20 cellular contexts compared by ENCODE assay signal in the genomic region with DNA sequence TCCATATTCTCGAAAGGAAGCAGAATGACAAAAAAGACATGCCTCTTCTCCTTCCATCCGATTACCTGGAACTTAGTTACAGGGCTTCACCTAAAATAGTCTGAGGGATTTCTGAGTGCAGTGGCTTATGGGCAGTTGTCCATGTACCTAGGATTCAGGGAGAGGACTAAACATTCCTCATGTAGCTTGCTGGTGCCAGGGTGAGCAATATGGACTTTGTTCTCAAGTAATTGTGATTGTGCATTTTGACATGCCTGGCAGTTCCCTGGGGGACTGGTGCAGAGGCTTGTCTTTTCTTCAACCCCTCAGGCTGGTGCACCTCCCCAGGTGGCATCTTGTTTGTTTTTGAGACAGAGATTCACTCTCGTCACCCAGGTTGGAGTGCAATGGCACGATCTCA. TPM values are rescaled to one million over a fixed set of nuclear protein-coding genes. Genes with fewer than 3 reads are reported as not detected.
DNase-seq lines count a peak whose midpoint lies in the region; ATAC-seq and TF ChIP-seq lines count a peak whose summit lies in the region.
"Had no signal": no experiment of that assay in that cellular context is flagged by ENCODE, and none has a peak within 500 bp of the region (broad histone marks: within the 10 kb centered on the region; RNA-seq: fewer than 3 reads in every experiment).

No MANE protein-coding gene starts in this region.

- H3K9ac ChIP-seq in BLaER1, result no peak overlapping the region

- H3K36me3 ChIP-seq in BLaER1, result no peaks in the 10 kb centered on the region

- peak; percentile 84 for ATAC-seq in left colon
- ATAC-seq in CD4-positive, alpha-beta T cell (ENCODE audit: poor library complexity), result no peak
- ATAC-seq: K562 had no signal

- H3K9me3 Mint-ChIP-seq in CD4-positive, alpha-beta T cell, result no peaks in the 10 kb centered on the region
- H3K9me3 Mint-ChIP-seq: CD8-positive, alpha-beta memory T cell had no signal

- no peak overlapping the region for H3K4me3 Mint-ChIP-seq in CD4-positive, alpha-beta T cell

- no peaks in the 10 kb centered on the region for H4K20me1 ChIP-seq in BLaER1

- peaks cover 16% of the 10 kb centered on the region for H3K27me3 Mint-ChIP-seq in CD4-positive, alpha-beta T cell

- H3K9me3 ChIP-seq in BLaER1, result no peaks in the 10 kb centered on the region; the same call in 1 of the 2 replicates
- H3K9me3 ChIP-seq in CD4-positive, alpha-beta T cell (ENCODE audit: control insufficient read depth, low read length), result no peaks in the 10 kb centered on the region

- no peak overlapping the region for H3K27ac Mint-ChIP-seq in CD4-positive, alpha-beta T cell
- H3K27ac Mint-ChIP-seq: CD8-positive, alpha-beta memory T cell had no signal

- no peaks in the 10 kb centered on the region for H3K36me3 Mint-ChIP-seq in CD4-positive, alpha-beta T cell (ENCODE audit: low read depth)
- H3K36me3 Mint-ChIP-seq: CD8-positive, alpha-beta memory T cell had no signal

- H3K27ac ChIP-seq in BLaER1, result no peak overlapping the region
- no peak overlapping the region for H3K27ac ChIP-seq in CD4-positive, alpha-beta T cell (ENCODE audit: low read depth, low read length)
- H3K27ac ChIP-seq: C4-2B had no signal

- DNase-seq in LoVo (ENCODE audit: low spot score) (peak; percentile 28), left colon (no peak), mucosa of gallbladder (ENCODE audit: low spot score) (peak; percentile 57), superior temporal gyrus (ENCODE audit: extremely low spot score) (no peak)
- no peak for DNase-seq in activated CD4-positive, alpha-beta T cell treated with anti-CD3 and anti-CD28 coated beads, Interleukin-2, amount 50 U/mL, for 1 hour
- DNase-seq in CD4-positive, alpha-beta T cell, result no peak
- DNase-seq in activated T-cell treated with anti-CD3 and anti-CD28 coated beads, Interleukin-2, amount 50 U/mL, for 48 hours, result no peak
- DNase-seq: AML-193; CD8-positive, alpha-beta memory T cell; DMS79 treated with DMSO at 0.1 percent for 48 hours; GF-D8; Kasumi-1; NCI-H2029; NCI-H446 treated with DMSO at 0.1 percent for 48 hours; NCI-H526; RPMI8226; SHP77 had no signal

- peak overlapping the region; percentile 70 for H3K4me2 ChIP-seq in BLaER1

- H3K4me3 ChIP-seq in BLaER1, result no peak overlapping the region
- H3K4me3 ChIP-seq: K562 had no signal

- POLR2A ChIA-PET in CD4-positive, alpha-beta T cell (lab: Charles Lee), result no interaction called here

- H3K4me1 Mint-ChIP-seq in CD4-positive, alpha-beta T cell (ENCODE audit: low read depth), result peaks cover 8% of the 10 kb centered on the region
- H3K4me1 Mint-ChIP-seq: CD8-positive, alpha-beta memory T cell had no signal

- CTCF ChIA-PET in CD4-positive, alpha-beta T cell (lab: Charles Lee), result no interaction called here

- H3K4me1 ChIP-seq in BLaER1, result peaks cover 28% of the 10 kb centered on the region

- TF ChIP-seq CTCF in CD4-positive, alpha-beta T cell (IDR thresholded peaks at IDR 0.05), result no peak

- intact Hi-C loops in left colon (cut with DNase I, micrococcal nuclease), result no loop called here
- intact Hi-C loops in CD4-positive, alpha-beta T cell (cut with DNase I, micrococcal nuclease), result no loop called here

- H3K27me3 ChIP-seq in BLaER1, result peaks cover 4% of the 10 kb centered on the region; the same call in 1 of the 2 replicates
- peaks cover 14% of the 10 kb centered on the region for H3K27me3 ChIP-seq in CD4-positive, alpha-beta T cell (ENCODE audit: control insufficient read depth, insufficient read depth, low read length)

RNA-seq across cellular contexts. Expression of a gene that starts 6.1 kb away (rescaled TPM):
- 10 to 100 TPM; 27.0 to 28.7 TPM for total RNA-seq in left colon
- total RNA-seq in mucosa of gallbladder, result 35.2 TPM
- 1 to 10 TPM in 1 of 2 experiments, under 1 TPM in 1; 0.81 to 1.2 TPM for total RNA-seq in CD4-positive, alpha-beta T cell

Comparison
In these comparisons a context has a peak if more than half of its experiments do, and no peak if none do; other contexts are left out.
1. DNase-seq: peak in LoVo (single experiment) and mucosa of gallbladder (single experiment); none in left colon (0 of 2), activated CD4-positive, alpha-beta T cell treated with anti-CD3 and anti-CD28 coated beads, Interleukin-2, amount 50 U/mL, for 1 hour (single experiment), CD4-positive, alpha-beta T cell (0 of 10), activated T-cell treated with anti-CD3 and anti-CD28 coated beads, Interleukin-2, amount 50 U/mL, for 48 hours (0 of 2) and superior temporal gyrus (single experiment).
2. RNA of a gene that starts 6.1 kb away (total RNA-seq): 35.2 TPM in mucosa of gallbladder (single experiment) and 27.0 to 28.7 TPM in left colon; 0.81 to 1.2 TPM in CD4-positive, alpha-beta T cell; every median in the first group is over 10 times any median in the second.